In the genomic region with DNA sequence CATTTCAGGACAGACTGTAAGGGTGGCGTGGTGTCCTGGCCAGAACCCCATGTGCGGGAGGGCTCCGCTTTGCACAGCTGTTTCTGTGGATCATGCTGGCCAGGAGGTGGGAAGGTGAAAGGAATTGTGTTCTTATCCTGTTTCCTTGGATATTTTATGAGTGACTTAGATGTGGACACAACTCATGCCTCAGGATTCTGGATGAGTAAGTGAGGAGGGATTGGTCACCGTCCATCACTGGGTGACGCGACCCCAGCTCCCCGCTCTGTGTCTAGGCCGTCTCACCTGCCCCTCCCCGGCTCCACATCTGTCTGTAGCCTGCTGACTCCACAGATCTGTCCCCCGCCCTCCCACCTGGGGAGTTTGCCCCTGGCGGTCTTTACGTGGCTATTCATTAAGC, we compare ENCODE assay signal across 10 cellular contexts. TPM values are rescaled to one million over a fixed set of nuclear protein-coding genes. Genes with fewer than 3 reads are reported as not detected.
DNase-seq lines count a peak whose midpoint lies in the region; ATAC-seq and TF ChIP-seq lines count a peak whose summit lies in the region.
"Had no signal": no experiment of that assay in that cellular context is flagged by ENCODE, and none has a peak within 500 bp of the region (broad histone marks: within the 10 kb centered on the region; RNA-seq: fewer than 3 reads in every experiment).

No MANE protein-coding gene starts in this region.

- peak; percentile 50 for DNase-seq in H7
- DNase-seq in SJSA1 (ENCODE audit: low read depth in 1 of 2, low spot score in 2 of 2) = peak; percentile 67 to 80
- peak; percentile 62 for DNase-seq in epithelial cell of prostate (ENCODE audit: low read depth, low spot score)
- DNase-seq in skeletal muscle cell (ENCODE audit: low read depth) = peak; percentile 62
- DNase-seq in OCI-M1 (lab: John Stamatoyannopoulos, UW) = no peak
- DNase-seq in GM10266 (ENCODE audit: extremely low spot score) = no peak
- no peak for DNase-seq in upper lobe of left lung
- DNase-seq: colonic mucosa, NCI-H1417 had no signal

- TF ChIP-seq EP300 in upper lobe of left lung (IDR thresholded peaks at IDR 0.05) = no peak

- H3K27me3 ChIP-seq in H7 (ENCODE audit: control insufficient read depth, insufficient read depth, low read length) (no peaks in the 10 kb centered on the region), SJSA1 (replicated peaks) (no peaks in the 10 kb centered on the region), upper lobe of left lung (no peaks in the 10 kb centered on the region)
- H3K27me3 ChIP-seq: colonic mucosa had no signal

- WGBS in upper lobe of left lung, 2 donors = 90 to 91% methylated on average over 12 of the region's 12 CpGs

- no peaks in the 10 kb centered on the region for H3K36me3 ChIP-seq in H7 (replicated peaks; ENCODE audit: control insufficient read depth, insufficient read depth, low read length)
- no peaks in the 10 kb centered on the region for H3K36me3 ChIP-seq in SJSA1
- H3K36me3 ChIP-seq in upper lobe of left lung = peaks cover 0 to 6% (median 1%) of the 10 kb centered on the region in 4 donors
- H3K36me3 ChIP-seq: colonic mucosa, prostate gland had no signal

- H3K4me3 ChIP-seq in H7 (ENCODE audit: insufficient read depth, low read depth, low read length) = no peak overlapping the region
- no peak overlapping the region for H3K4me3 ChIP-seq in SJSA1
- H3K4me3 ChIP-seq in skeletal muscle cell (ENCODE audit: low read depth, low read length) = no peak overlapping the region
- H3K4me3 ChIP-seq in upper lobe of left lung = no peak overlapping the region
- H3K4me3 ChIP-seq: colonic mucosa, prostate gland had no signal

- H3K4me1 ChIP-seq in SJSA1 (replicated peaks) (peaks cover 33% of the 10 kb centered on the region), upper lobe of left lung (peaks cover 0 to 10% (median 8%) of the 10 kb centered on the region in 4 donors)
- H3K4me1 ChIP-seq: colonic mucosa, prostate gland had no signal

- no peak for TF ChIP-seq POLR2A in upper lobe of left lung (IDR thresholded peaks at IDR 0.05)

- no peak for ATAC-seq in upper lobe of left lung (ENCODE audit: low FRiP score in 2 of 2)

- H3K27ac ChIP-seq in SJSA1 (peak overlapping the region; percentile 63), epithelial cell of prostate (peak overlapping the region; percentile 77), upper lobe of left lung (no peak overlapping the region)
- H3K27ac ChIP-seq: colonic mucosa, prostate gland had no signal

- H3K9me3 ChIP-seq in SJSA1 (replicated peaks) (no peaks in the 10 kb centered on the region), upper lobe of left lung (no peaks in the 10 kb centered on the region)
- H3K9me3 ChIP-seq: colonic mucosa, prostate gland had no signal

- TF ChIP-seq CTCF in GM10266 (IDR thresholded peaks at IDR 0.05; ENCODE audit: control insufficient read depth, insufficient read depth, low read depth, missing control alignments) = no peak
- TF ChIP-seq CTCF in upper lobe of left lung (IDR thresholded peaks at IDR 0.05) = no peak

RNA-seq across cellular contexts. Expression of a gene that starts 48.8 kb away (rescaled TPM):
- total RNA-seq in H7 (2014; rRNA removed; shearing (Covaris generic)) = 6.9 and 18.1 TPM in 2 replicates
- total RNA-seq in SJSA1 (2014; rRNA removed; shearing (Covaris generic)) = 9.0 and 15.7 TPM in 2 replicates
- total RNA-seq in upper lobe of left lung = 10 to 100 TPM; 19.0 to 56.6 (median 24.2) TPM

Comparison
In these comparisons a context has a peak if more than half of its experiments do, and no peak if none do; other contexts are left out.
1. DNase-seq: peak in H7 (single experiment), SJSA1 (2 of 2), epithelial cell of prostate (single experiment) and skeletal muscle cell (single experiment); none in OCI-M1 (single experiment), GM10266 (single experiment) and upper lobe of left lung (0 of 2).
2. H3K27ac ChIP-seq: peak in SJSA1 (single experiment) and epithelial cell of prostate (single experiment); none in upper lobe of left lung (0 of 4).